14 cellular contexts compared by ENCODE assay signal in genomic region chr13:100019780-100020356, GRCh38. TPM values are rescaled to one million over a fixed set of nuclear protein-coding genes. Genes with fewer than 3 reads are reported as not detected.
DNase-seq lines count a peak whose midpoint lies in the region; TF ChIP-seq lines count a peak whose summit lies in the region.
"Had no signal": no experiment of that assay in that cellular context is flagged by ENCODE, and none has a peak within 500 bp of the region (broad histone marks: within the 10 kb centered on the region; RNA-seq: fewer than 3 reads in every experiment).

No MANE protein-coding gene starts in this region.

- no peaks in the 10 kb centered on the region for H3K9me3 ChIP-seq in HEK293 (ENCODE audit: control insufficient read depth, insufficient read depth, low read depth, low read length)
- H3K9me3 ChIP-seq: Caco-2 had no signal

- no peaks in the 10 kb centered on the region for H3K36me3 ChIP-seq in HEK293 (ENCODE audit: control insufficient read depth in 2 of 2, insufficient read depth in 1 of 2, low read length in 2 of 2)

- intact Hi-C loops in dorsolateral prefrontal cortex (cut with DNase I) = no loop called here

- H3K4me3 ChIP-seq in HEK293 (ENCODE audit: low read depth, low read length) = no peak overlapping the region
- H3K4me3 ChIP-seq in dorsolateral prefrontal cortex = no peak overlapping the region
- H3K4me3 ChIP-seq: GM12878 had no signal

- POLR2A ChIA-PET in HEK293 (lab: Yijun Ruan, JAX) = interaction anchor here (0.7 kb wide), 1 partner anchor 321 kb away, joined by 7 read pairs; no protein-coding TSS in a partner anchor

- DNase-seq in DMS 273 (lab: John Stamatoyannopoulos, UW; ENCODE audit: unreplicated experiment) = peak; percentile 8
- no peak for DNase-seq in DMS 273 treated with DMSO at 0.1 percent for 48 hours (lab: John Stamatoyannopoulos, UW)
- peak; percentile 31 for DNase-seq in iPS-NIHi11 (ENCODE audit: low spot score)
- no peak for DNase-seq in NCI-H748 treated with DMSO at 0.1 percent for 48 hours (lab: John Stamatoyannopoulos, UW)
- DNase-seq in dorsolateral prefrontal cortex = no peak
- DNase-seq in stimulated activated CD4-positive, alpha-beta T cell treated with anti-CD3 and anti-CD28 coated beads, Interleukin-4, amount 100 ng/mL, for 24 hours = no peak
- DNase-seq: Caco-2; CD8-positive, alpha-beta T cell; GOT3; KG1 had no signal

- no peak for TF ChIP-seq CTCF in HEK293 (tag by site-specific recombination; IDR thresholded peaks at IDR 0.05)
- TF ChIP-seq CTCF in dorsolateral prefrontal cortex (IDR thresholded peaks at IDR 0.05 in 54 of 56, conservative IDR thresholded peaks at IDR 0.05 in 2 of 56; ENCODE audit: low read depth in 1 of 56, partially characterized antibody in 56 of 56) = no peak

- H3K4me1 ChIP-seq in HEK293 (ENCODE audit: control insufficient read depth, insufficient read depth, low read length) = no peaks in the 10 kb centered on the region

- CTCF ChIA-PET in HEK293 (lab: Yijun Ruan, JAX) = interaction anchor here (0.6 kb wide), 1 partner anchor 230 kb away, joined by 4 read pairs; no protein-coding TSS in a partner anchor

- H3K27me3 ChIP-seq in dorsolateral prefrontal cortex = no peaks in the 10 kb centered on the region

- H3K27ac ChIP-seq in HEK293 (ENCODE audit: extremely low read depth, low read depth, low read length) (no peak overlapping the region), dorsolateral prefrontal cortex (no peak overlapping the region)
- H3K27ac ChIP-seq: 22Rv1 had no signal

TF ChIP-seq in HEK293, 187 proteins besides CTCF, POLR2A, EP300 and RAD21:
- peak; percentile 72 for TF ChIP-seq ZNF585B (tag by site-specific recombination; IDR thresholded peaks at IDR 0.05)
- TF ChIP-seq GLI2 (tag by site-specific recombination; IDR thresholded peaks at IDR 0.05; ENCODE audit: borderline replicate concordance, low read depth) = no peak

RNA-seq across cellular contexts. Expression of gene ZIC2, which starts 38.3 kb away (rescaled TPM):
- 10 to 100 TPM in 117 of 120 experiments, 1 to 10 TPM in 3; 6.5 to 90.1 (median 24.5) TPM for total RNA-seq in dorsolateral prefrontal cortex
- total RNA-seq: CD8-positive, alpha-beta T cell; GM12878 had no signal

RNA-seq across cellular contexts. Expression of gene ZIC5, which starts 48.3 kb away (rescaled TPM):
- total RNA-seq in dorsolateral prefrontal cortex = 10 to 100 TPM in 1 of 120 experiments, 1 to 10 TPM in 118, under 1 TPM in 1; 0.91 to 10.4 (median 3.1) TPM
- total RNA-seq: CD8-positive, alpha-beta T cell; GM12878; HT-29 had no signal

Comparison
In these comparisons a context has a peak if more than half of its experiments do, and no peak if none do; other contexts are left out.
1. DNase-seq: peak in DMS 273 (single experiment) and iPS-NIHi11 (single experiment); none in DMS 273 treated with DMSO at 0.1 percent for 48 hours (single experiment), NCI-H748 treated with DMSO at 0.1 percent for 48 hours (single experiment), dorsolateral prefrontal cortex (0 of 10) and stimulated activated CD4-positive, alpha-beta T cell treated with anti-CD3 and anti-CD28 coated beads, Interleukin-4, amount 100 ng/mL, for 24 hours (single experiment).